1 cellular context compared by ENCODE assay signal in the genomic region with DNA sequence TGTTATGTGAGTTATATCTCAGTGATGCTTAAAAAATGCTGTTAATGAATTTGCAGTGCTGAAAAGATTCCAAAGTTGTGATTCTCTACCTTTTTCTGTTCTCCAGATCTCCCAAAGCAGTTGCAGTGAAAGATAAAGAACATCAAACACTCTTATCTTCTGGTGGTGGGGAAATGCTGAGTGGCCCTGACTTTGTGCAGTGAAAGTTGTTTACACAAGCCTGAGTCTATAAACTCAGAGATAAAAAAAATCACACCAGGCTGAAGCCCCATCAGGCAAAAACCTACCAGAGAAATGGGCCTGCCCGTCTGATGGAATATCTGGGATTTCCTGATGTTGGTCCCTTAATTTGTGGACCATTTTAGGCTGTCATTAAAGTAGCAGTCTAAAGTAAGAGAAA.
TF ChIP-seq lines count a peak whose summit lies in the region.

No MANE protein-coding gene starts in this region.

TF ChIP-seq in HepG2, 621 proteins besides CTCF, POLR2A, EP300 and RAD21 (continues in another document):
- TF ChIP-seq TSC22D2 (CRISPR knock-in tag; IDR thresholded peaks at IDR 0.05; ENCODE audit: borderline replicate concordance) (no peak), ZNF225 (CRISPR knock-in tag; IDR thresholded peaks at IDR 0.05) (no peak), ZNF652 (CRISPR knock-in tag; IDR thresholded peaks at IDR 0.05; ENCODE audit: borderline replicate concordance, low read depth) (no peak), THAP11 (CRISPR knock-in tag; IDR thresholded peaks at IDR 0.05) (peak; percentile 10; the same call in 1 of the 2 replicates), GFI1 (CRISPR knock-in tag; IDR thresholded peaks at IDR 0.05; ENCODE audit: borderline replicate concordance) (peak; percentile 91), ZNF883 (CRISPR knock-in tag; IDR thresholded peaks at IDR 0.05; ENCODE audit: not compliant biosample characterization) (no peak), ZNF570 (CRISPR knock-in tag; IDR thresholded peaks at IDR 0.05; ENCODE audit: borderline replicate concordance) (no peak), ZSCAN21 (CRISPR knock-in tag; IDR thresholded peaks at IDR 0.05; ENCODE audit: borderline replicate concordance) (no peak), BCL6 (CRISPR knock-in tag; IDR thresholded peaks at IDR 0.05) (peak; percentile 80; the same call in 1 of the 2 replicates), ZSCAN29 (CRISPR knock-in tag; conservative IDR thresholded peaks at IDR 0.05) (peak; percentile 64; the same call in 1 of the 2 replicates), ZFP37 (CRISPR knock-in tag; IDR thresholded peaks at IDR 0.05; ENCODE audit: borderline replicate concordance) (no peak), ZFP36L1 (CRISPR knock-in tag; IDR thresholded peaks at IDR 0.05) (no peak), HMG20A (CRISPR knock-in tag; IDR thresholded peaks at IDR 0.05; ENCODE audit: borderline replicate concordance) (peak; percentile 90; the same call in 1 of the 2 replicates), ZNF629 (CRISPR knock-in tag; conservative IDR thresholded peaks at IDR 0.05) (peak; percentile 88), ZNF572 (CRISPR knock-in tag; IDR thresholded peaks at IDR 0.05) (no peak), HHEX (CRISPR knock-in tag; IDR thresholded peaks at IDR 0.05) (peak; percentile 58; the same call in 1 of the 2 replicates), ZFYVE20 (CRISPR knock-in tag; IDR thresholded peaks at IDR 0.05; ENCODE audit: borderline replicate concordance, low read depth) (no peak), ZNF772 (CRISPR knock-in tag; IDR thresholded peaks at IDR 0.05) (no peak), MYC (CRISPR knock-in tag; IDR thresholded peaks at IDR 0.05; ENCODE audit: borderline replicate concordance) (no peak), KLF15 (CRISPR knock-in tag; IDR thresholded peaks at IDR 0.05; ENCODE audit: borderline replicate concordance) (no peak), CENPX (CRISPR knock-in tag; IDR thresholded peaks at IDR 0.05) (no peak), HINFP (CRISPR knock-in tag; IDR thresholded peaks at IDR 0.05; ENCODE audit: low read depth) (no peak), ZNF468 (CRISPR knock-in tag; IDR thresholded peaks at IDR 0.05) (no peak), NFYC (CRISPR knock-in tag; IDR thresholded peaks at IDR 0.05) (no peak), CREM (IDR thresholded peaks at IDR 0.05) (peak; percentile 64), CREM (CRISPR knock-in tag; IDR thresholded peaks at IDR 0.05) (no peak), MLLT10 (CRISPR knock-in tag; IDR thresholded peaks at IDR 0.05) (no peak), ZNF782 (CRISPR knock-in tag; IDR thresholded peaks at IDR 0.05; ENCODE audit: borderline replicate concordance) (no peak), ZBTB26 (CRISPR knock-in tag; IDR thresholded peaks at IDR 0.05; ENCODE audit: borderline replicate concordance) (no peak), ZBTB10 (CRISPR knock-in tag; IDR thresholded peaks at IDR 0.05; ENCODE audit: borderline replicate concordance) (no peak), NONO (IDR thresholded peaks at IDR 0.05) (no peak), NONO (CRISPR knock-in tag; conservative IDR thresholded peaks at IDR 0.05) (no peak), DMTF1 (CRISPR knock-in tag; IDR thresholded peaks at IDR 0.05) (no peak), ZNF577 (CRISPR knock-in tag; IDR thresholded peaks at IDR 0.05; ENCODE audit: borderline replicate concordance, low read depth) (no peak), FOXC1 (CRISPR knock-in tag; IDR thresholded peaks at IDR 0.05; ENCODE audit: borderline replicate concordance) (no peak)
- TF ChIP-seq, protein P1, sequence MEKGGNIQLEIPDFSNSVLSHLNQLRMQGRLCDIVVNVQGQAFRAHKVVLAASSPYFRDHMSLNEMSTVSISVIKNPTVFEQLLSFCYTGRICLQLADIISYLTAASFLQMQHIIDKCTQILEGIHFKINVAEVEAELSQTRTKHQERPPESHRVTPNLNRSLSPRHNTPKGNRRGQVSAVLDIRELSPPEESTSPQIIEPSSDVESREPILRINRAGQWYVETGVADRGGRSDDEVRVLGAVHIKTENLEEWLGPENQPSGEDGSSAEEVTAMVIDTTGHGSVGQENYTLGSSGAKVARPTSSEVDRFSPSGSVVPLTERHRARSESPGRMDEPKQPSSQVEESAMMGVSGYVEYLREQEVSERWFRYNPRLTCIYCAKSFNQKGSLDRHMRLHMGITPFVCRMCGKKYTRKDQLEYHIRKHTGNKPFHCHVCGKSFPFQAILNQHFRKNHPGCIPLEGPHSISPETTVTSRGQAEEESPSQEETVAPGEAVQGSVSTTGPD (CRISPR knock-in tag; IDR thresholded peaks at IDR 0.05), result no peak
- TF ChIP-seq, protein P2, sequence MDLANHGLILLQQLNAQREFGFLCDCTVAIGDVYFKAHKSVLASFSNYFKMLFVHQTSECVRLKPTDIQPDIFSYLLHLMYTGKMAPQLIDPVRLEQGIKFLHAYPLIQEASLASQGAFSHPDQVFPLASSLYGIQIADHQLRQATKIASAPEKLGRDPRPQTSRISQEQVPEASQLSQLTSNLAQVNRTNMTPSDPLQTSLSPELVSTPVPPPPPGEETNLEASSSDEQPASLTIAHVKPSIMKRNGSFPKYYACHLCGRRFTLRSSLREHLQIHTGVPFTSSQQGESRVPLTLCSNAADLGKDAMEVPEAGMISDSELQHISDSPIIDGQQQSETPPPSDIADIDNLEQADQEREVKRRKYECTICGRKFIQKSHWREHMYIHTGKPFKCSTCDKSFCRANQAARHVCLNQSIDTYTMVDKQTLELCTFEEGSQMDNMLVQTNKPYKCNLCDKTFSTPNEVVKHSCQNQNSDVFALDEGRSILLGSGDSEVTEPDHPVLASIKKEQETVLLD (CRISPR knock-in tag; IDR thresholded peaks at IDR 0.05; ENCODE audit: low read depth), result no peak
- TF ChIP-seq, protein P3, sequence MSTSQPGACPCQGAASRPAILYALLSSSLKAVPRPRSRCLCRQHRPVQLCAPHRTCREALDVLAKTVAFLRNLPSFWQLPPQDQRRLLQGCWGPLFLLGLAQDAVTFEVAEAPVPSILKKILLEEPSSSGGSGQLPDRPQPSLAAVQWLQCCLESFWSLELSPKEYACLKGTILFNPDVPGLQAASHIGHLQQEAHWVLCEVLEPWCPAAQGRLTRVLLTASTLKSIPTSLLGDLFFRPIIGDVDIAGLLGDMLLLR (CRISPR knock-in tag; IDR thresholded peaks at IDR 0.05), result no peak
- TF ChIP-seq, protein P4, sequence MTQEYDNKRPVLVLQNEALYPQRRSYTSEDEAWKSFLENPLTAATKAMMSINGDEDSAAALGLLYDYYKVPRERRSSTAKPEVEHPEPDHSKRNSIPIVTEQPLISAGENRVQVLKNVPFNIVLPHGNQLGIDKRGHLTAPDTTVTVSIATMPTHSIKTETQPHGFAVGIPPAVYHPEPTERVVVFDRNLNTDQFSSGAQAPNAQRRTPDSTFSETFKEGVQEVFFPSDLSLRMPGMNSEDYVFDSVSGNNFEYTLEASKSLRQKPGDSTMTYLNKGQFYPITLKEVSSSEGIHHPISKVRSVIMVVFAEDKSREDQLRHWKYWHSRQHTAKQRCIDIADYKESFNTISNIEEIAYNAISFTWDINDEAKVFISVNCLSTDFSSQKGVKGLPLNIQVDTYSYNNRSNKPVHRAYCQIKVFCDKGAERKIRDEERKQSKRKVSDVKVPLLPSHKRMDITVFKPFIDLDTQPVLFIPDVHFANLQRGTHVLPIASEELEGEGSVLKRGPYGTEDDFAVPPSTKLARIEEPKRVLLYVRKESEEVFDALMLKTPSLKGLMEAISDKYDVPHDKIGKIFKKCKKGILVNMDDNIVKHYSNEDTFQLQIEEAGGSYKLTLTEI (CRISPR knock-in tag; conservative IDR thresholded peaks at IDR 0.05), result no peak
- TF ChIP-seq, protein P5, sequence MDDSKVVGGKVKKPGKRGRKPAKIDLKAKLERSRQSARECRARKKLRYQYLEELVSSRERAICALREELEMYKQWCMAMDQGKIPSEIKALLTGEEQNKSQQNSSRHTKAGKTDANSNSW (CRISPR knock-in tag; IDR thresholded peaks at IDR 0.05; ENCODE audit: borderline replicate concordance), result no peak
- TF ChIP-seq, protein P6, sequence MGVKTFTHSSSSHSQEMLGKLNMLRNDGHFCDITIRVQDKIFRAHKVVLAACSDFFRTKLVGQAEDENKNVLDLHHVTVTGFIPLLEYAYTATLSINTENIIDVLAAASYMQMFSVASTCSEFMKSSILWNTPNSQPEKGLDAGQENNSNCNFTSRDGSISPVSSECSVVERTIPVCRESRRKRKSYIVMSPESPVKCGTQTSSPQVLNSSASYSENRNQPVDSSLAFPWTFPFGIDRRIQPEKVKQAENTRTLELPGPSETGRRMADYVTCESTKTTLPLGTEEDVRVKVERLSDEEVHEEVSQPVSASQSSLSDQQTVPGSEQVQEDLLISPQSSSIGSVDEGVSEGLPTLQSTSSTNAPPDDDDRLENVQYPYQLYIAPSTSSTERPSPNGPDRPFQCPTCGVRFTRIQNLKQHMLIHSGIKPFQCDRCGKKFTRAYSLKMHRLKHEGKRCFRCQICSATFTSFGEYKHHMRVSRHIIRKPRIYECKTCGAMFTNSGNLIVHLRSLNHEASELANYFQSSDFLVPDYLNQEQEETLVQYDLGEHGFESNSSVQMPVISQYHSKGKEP (CRISPR knock-in tag; IDR thresholded peaks at IDR 0.05), result no peak
- TF ChIP-seq, protein P7, sequence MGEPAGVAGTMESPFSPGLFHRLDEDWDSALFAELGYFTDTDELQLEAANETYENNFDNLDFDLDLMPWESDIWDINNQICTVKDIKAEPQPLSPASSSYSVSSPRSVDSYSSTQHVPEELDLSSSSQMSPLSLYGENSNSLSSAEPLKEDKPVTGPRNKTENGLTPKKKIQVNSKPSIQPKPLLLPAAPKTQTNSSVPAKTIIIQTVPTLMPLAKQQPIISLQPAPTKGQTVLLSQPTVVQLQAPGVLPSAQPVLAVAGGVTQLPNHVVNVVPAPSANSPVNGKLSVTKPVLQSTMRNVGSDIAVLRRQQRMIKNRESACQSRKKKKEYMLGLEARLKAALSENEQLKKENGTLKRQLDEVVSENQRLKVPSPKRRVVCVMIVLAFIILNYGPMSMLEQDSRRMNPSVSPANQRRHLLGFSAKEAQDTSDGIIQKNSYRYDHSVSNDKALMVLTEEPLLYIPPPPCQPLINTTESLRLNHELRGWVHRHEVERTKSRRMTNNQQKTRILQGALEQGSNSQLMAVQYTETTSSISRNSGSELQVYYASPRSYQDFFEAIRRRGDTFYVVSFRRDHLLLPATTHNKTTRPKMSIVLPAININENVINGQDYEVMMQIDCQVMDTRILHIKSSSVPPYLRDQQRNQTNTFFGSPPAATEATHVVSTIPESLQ (CRISPR knock-in tag; conservative IDR thresholded peaks at IDR 0.05), result no peak
